ENCODE assay signal across 3 cellular contexts in the genomic region with DNA sequence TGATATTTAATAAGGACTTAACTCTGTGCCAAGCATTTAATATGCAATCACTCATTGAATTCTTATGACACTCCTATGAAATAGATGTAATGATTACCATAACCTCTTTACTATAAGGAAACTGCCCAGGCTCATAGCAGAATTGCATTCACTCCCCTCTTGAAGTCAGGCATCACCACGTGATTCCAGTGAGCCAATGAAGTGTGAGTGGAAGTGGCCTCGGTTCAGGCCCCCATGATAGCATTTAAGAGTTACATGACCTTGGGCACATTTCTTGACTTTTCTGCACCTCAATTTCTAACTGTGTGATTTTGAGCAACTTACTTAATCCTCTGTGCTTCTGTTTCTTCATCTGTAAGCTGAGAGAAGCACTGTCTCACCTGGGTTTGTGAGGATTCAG.
A peak's percentile ranks its signal among the peaks of the same experiment; 100 is the strongest.
TF ChIP-seq lines count a peak whose summit lies in the region.

No MANE protein-coding gene starts in this region.

TF ChIP-seq in IMR-90, 13 proteins besides CTCF, POLR2A, EP300 and RAD21:
- TF ChIP-seq USF2 (IDR thresholded peaks at IDR 0.05; ENCODE audit: low read depth, low read length): peak; percentile 7; the same call in 1 of the 2 replicates
- TF ChIP-seq RCOR1 (IDR thresholded peaks at IDR 0.05; ENCODE audit: insufficient replicate concordance, low read length): no peak
- TF ChIP-seq MXI1 (IDR thresholded peaks at IDR 0.05; ENCODE audit: borderline replicate concordance, low read depth, low read length): no peak

TF ChIP-seq in Ishikawa, 13 proteins besides CTCF, POLR2A, EP300 and RAD21:
- TF ChIP-seq TAF1 (IDR thresholded peaks at IDR 0.05; ENCODE audit: low read depth) (no peak), USF1 (IDR thresholded peaks at IDR 0.05) (0 out of 2 replicates have a peak, but pooled peaks have one; percentile 39), YY1 (IDR thresholded peaks at IDR 0.05; ENCODE audit: low read depth) (no peak)

TF ChIP-seq in K562, 482 proteins besides CTCF, POLR2A, EP300 and RAD21:
- TF ChIP-seq NFYB (IDR thresholded peaks at IDR 0.05; ENCODE audit: extremely low read depth, insufficient read length): peak; percentile 69
- TF ChIP-seq USF2 (CRISPR knock-in tag; IDR thresholded peaks at IDR 0.05): peak; percentile 18; the same call in 1 of the 2 replicates
- TF ChIP-seq ZBTB17 (CRISPR knock-in tag; IDR thresholded peaks at IDR 0.05): no peak
- no peak for TF ChIP-seq PTBP1 (IDR thresholded peaks at IDR 0.05; ENCODE audit: low read depth, low read length)
